Comparison of ENCODE assay signal across 21 cellular contexts in genomic region chr2:206562375-206562774, GRCh38.
"Had no signal": no experiment of that assay in that cellular context is flagged by ENCODE, and none has a peak within 500 bp of the region (broad histone marks: within the 10 kb centered on the region; RNA-seq: fewer than 3 reads in every experiment).

No MANE protein-coding gene starts in this region.

- H3K4me3 ChIP-seq: cardiac muscle cell, esophagus squamous epithelium, lower lobe of right lung, thyroid gland had no signal

- H3K36me3 ChIP-seq: cardiac muscle cell, esophagus squamous epithelium, lower lobe of right lung, thyroid gland had no signal

- H3K27me3 ChIP-seq: cardiac muscle cell, esophagus squamous epithelium, thyroid gland had no signal

- H3K9me3 Mint-ChIP-seq: activated CD4-positive, alpha-beta T cell treated with anti-CD3 and anti-CD28 coated beads, Interleukin-2, amount 10 ng/mL, durations not matched to agents 7 days and 5 days; effector memory CD8-positive, alpha-beta T cell; mesothelial cell of epicardium; nephron had no signal

- H3K9me3 ChIP-seq: esophagus squamous epithelium, lower lobe of right lung, thyroid gland had no signal

- H3K27ac ChIP-seq: cardiac muscle cell, esophagus squamous epithelium, lower lobe of right lung, thyroid gland had no signal

- H3K4me1 ChIP-seq: lower lobe of right lung, thyroid gland had no signal

- H3K27ac Mint-ChIP-seq: activated CD4-positive, alpha-beta T cell treated with anti-CD3 and anti-CD28 coated beads, Interleukin-2, amount 10 ng/mL, durations not matched to agents 7 days and 5 days; effector memory CD8-positive, alpha-beta T cell; mesothelial cell of epicardium; nephron had no signal

- H3K4me3 Mint-ChIP-seq: activated CD4-positive, alpha-beta T cell treated with anti-CD3 and anti-CD28 coated beads, Interleukin-2, amount 10 ng/mL, durations not matched to agents 7 days and 5 days; effector memory CD8-positive, alpha-beta T cell; mesothelial cell of epicardium; nephron had no signal

- ATAC-seq: activated CD4-positive, CD25-positive, alpha-beta regulatory T cell treated with anti-CD3 and anti-CD28 coated beads, Interleukin-2, amount 50 U/mL, for 24 hours; effector memory CD8-positive, alpha-beta T cell; lower lobe of right lung had no signal

- H3K4me1 Mint-ChIP-seq: mesothelial cell of epicardium, nephron had no signal

- FAIRE-seq: keratinocyte had no signal

- H3K36me3 Mint-ChIP-seq: mesothelial cell of epicardium had no signal

- DNase-seq: activated CD4-positive, alpha-beta T cell treated with anti-CD3 and anti-CD28 coated beads, Interleukin-2, amount 10 ng/mL, durations not matched to agents 7 days and 5 days; activated CD8-positive, alpha-beta memory T cell treated with anti-CD3 and anti-CD28 coated beads, Interleukin-2, amount 50 U/mL, for 4 hours; activated effector memory CD4-positive, alpha-beta T cell treated with Interleukin-2 at 50 U/mL for 16 hours; activated naive CD4-positive, alpha-beta T cell treated with anti-CD3 and anti-CD28 coated beads, Interleukin-2, amount 50 U/mL, for 16 hours; activated T-cell treated with anti-CD3 and anti-CD28 coated beads, Interleukin-2, amount 50 U/mL, for 48 hours; effector memory CD8-positive, alpha-beta T cell; esophagus squamous epithelium; foreskin melanocyte; hypothalamus; lower lobe of right lung; retina; stimulated activated CD4-positive, alpha-beta T cell treated with anti-CD3 and anti-CD28 coated beads, Interleukin-12 subunit alpha, Interleukin-12 subunit beta, amount 100 ng/mL, for 4 hours; stimulated activated CD4-positive, alpha-beta T cell treated with anti-CD3 and anti-CD28 coated beads, Interleukin-1b, Interleukin-23, amount 100 ng/mL, for 48 hours; stimulated activated CD8-positive, alpha-beta memory T cell treated with anti-CD3 and anti-CD28 coated beads, Interleukin-4, amount 100 ng/mL, for 48 hours; stimulated activated naive CD4-positive, alpha-beta T cell treated with Interleukin-2 at 50 U/mL for 16 hours; thyroid gland had no signal
